Comparison of ENCODE assay signal across 17 cellular contexts in genomic region chr4:95998311-95998710, GRCh38.
"Had no signal": no experiment of that assay in that cellular context is flagged by ENCODE, and none has a peak within 500 bp of the region (broad histone marks: within the 10 kb centered on the region; RNA-seq: fewer than 3 reads in every experiment).

No MANE protein-coding gene starts in this region.

- H3K4me1 ChIP-seq: gastrocnemius medialis, heart right ventricle, lower lobe of right lung, prostate gland, suprapubic skin had no signal

- H3K27me3 ChIP-seq: gastrocnemius medialis, heart right ventricle, suprapubic skin had no signal

- ATAC-seq: activated naive CD4-positive, alpha-beta T cell treated with anti-CD3 and anti-CD28 coated beads, Interleukin-2, amount 50 U/mL, for 72 hours; activated T-cell treated with anti-CD3 and anti-CD28 coated beads, Interleukin-2, amount 50 U/mL, for 4 hours; gastrocnemius medialis; heart right ventricle; lower lobe of right lung; right cardiac atrium had no signal

- H3K9me3 ChIP-seq: heart right ventricle, lower lobe of right lung, prostate gland, suprapubic skin had no signal

- H3K4me2 ChIP-seq: smooth muscle cell had no signal

- H3K4me3 ChIP-seq: gastrocnemius medialis, heart right ventricle, lower lobe of right lung, prostate gland, smooth muscle cell, suprapubic skin had no signal

- H3K36me3 ChIP-seq: gastrocnemius medialis, heart right ventricle, lower lobe of right lung, prostate gland, suprapubic skin, WERI-Rb-1 had no signal

- H3K27ac ChIP-seq: gastrocnemius medialis, heart right ventricle, lower lobe of right lung, prostate gland, suprapubic skin, WERI-Rb-1 had no signal

- DNase-seq: activated CD4-positive, alpha-beta memory T cell treated with anti-CD3 and anti-CD28 coated beads, Interleukin-2, amount 10 ng/mL, durations not matched to agents 7 days and 5 days; activated effector memory CD4-positive, alpha-beta T cell treated with Interleukin-2 at 50 U/mL for 16 hours; activated T-cell treated with anti-CD3 and anti-CD28 coated beads, Interleukin-2, amount 50 U/mL, for 4 hours; amniotic stem cell; effector CD8-positive, alpha-beta T cell; gastrocnemius medialis; heart right ventricle; left cardiac atrium; lower lobe of right lung; midbrain; right cardiac atrium; T1000; WERI-Rb-1 had no signal
